In genomic region chr5:179553006-179553405, GRCh38 we compare ENCODE assay signal across 1 cellular context.
TF ChIP-seq lines count a peak whose summit lies in the region.

No MANE protein-coding gene starts in this region.

TF ChIP-seq in SK-N-SH, 30 proteins besides CTCF, POLR2A, EP300 and RAD21 (continued from another document):
- TF ChIP-seq, protein P1, sequence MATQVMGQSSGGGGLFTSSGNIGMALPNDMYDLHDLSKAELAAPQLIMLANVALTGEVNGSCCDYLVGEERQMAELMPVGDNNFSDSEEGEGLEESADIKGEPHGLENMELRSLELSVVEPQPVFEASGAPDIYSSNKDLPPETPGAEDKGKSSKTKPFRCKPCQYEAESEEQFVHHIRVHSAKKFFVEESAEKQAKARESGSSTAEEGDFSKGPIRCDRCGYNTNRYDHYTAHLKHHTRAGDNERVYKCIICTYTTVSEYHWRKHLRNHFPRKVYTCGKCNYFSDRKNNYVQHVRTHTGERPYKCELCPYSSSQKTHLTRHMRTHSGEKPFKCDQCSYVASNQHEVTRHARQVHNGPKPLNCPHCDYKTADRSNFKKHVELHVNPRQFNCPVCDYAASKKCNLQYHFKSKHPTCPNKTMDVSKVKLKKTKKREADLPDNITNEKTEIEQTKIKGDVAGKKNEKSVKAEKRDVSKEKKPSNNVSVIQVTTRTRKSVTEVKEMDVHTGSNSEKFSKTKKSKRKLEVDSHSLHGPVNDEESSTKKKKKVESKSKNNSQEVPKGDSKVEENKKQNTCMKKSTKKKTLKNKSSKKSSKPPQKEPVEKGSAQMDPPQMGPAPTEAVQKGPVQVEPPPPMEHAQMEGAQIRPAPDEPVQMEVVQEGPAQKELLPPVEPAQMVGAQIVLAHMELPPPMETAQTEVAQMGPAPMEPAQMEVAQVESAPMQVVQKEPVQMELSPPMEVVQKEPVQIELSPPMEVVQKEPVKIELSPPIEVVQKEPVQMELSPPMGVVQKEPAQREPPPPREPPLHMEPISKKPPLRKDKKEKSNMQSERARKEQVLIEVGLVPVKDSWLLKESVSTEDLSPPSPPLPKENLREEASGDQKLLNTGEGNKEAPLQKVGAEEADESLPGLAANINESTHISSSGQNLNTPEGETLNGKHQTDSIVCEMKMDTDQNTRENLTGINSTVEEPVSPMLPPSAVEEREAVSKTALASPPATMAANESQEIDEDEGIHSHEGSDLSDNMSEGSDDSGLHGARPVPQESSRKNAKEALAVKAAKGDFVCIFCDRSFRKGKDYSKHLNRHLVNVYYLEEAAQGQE (IDR thresholded peaks at IDR 0.05; ENCODE audit: low read depth, low read length): no peak
- no peak for TF ChIP-seq POLR2AphosphoS5 (IDR thresholded peaks at IDR 0.05; ENCODE audit: low read depth, low read length)
- no peak for TF ChIP-seq GATA2 (CRISPR knock-in tag; IDR thresholded peaks at IDR 0.05)
- no peak for TF ChIP-seq MXI1 (IDR thresholded peaks at IDR 0.05; ENCODE audit: low read depth, low read length)
- TF ChIP-seq MEF2A (IDR thresholded peaks at IDR 0.05; ENCODE audit: borderline replicate concordance, low read depth): no peak
- TF ChIP-seq USF1 (IDR thresholded peaks at IDR 0.05; ENCODE audit: borderline replicate concordance, low read depth): no peak
- no peak for TF ChIP-seq FOXM1 (IDR thresholded peaks at IDR 0.05; ENCODE audit: low read depth)
- no peak for TF ChIP-seq RFX5 (IDR thresholded peaks at IDR 0.05; ENCODE audit: low read length)
- no peak for TF ChIP-seq PBX3 (IDR thresholded peaks at IDR 0.05)
- no peak for TF ChIP-seq YY1 (IDR thresholded peaks at IDR 0.05; ENCODE audit: low read depth)
- no peak for TF ChIP-seq RXRA (IDR thresholded peaks at IDR 0.05; ENCODE audit: borderline replicate concordance, low read depth)
- TF ChIP-seq FOSL2 (IDR thresholded peaks at IDR 0.05; ENCODE audit: borderline replicate concordance, low read depth): no peak
